1 cellular context compared by ENCODE assay signal in the genomic region with DNA sequence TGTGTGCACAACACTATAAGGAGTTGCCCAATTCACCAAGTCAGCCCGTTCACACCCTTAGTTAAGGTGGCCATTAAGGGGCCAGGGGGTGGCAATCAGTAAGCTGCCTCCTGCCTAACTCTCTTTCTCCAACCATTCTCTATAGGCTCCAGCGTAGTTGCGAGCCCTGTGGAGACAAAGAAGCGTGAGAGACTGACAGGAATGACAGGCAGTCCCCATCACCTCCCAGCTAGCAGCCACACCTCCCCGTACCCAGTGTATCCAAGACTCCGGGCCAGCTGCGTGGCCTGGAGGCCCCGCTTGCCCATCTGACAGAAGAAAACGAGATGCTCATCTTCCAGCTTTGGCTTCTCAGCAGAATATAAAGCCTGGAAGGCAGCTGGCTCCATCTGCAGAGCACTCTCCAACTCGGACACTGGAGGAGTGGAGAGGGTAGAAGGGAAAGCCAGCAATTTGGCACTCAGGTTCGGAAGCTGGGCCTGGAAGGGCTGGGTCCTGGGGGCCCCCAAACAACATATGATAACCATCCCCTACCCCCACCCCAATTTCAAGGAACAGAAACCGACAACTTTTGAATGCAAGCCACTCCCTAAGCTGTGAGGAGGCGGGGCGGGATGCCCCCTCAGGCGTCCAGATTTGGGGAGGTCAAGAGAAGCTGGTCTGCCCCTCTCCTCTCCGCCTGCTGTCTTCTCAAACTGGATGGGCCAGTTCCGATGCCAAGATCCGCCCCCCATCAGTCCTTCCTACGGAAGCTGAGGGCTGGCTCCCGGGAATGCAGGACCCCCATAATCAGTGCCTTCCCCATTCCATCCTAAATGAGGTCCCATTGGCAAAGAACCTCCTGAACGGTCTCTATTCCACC.
TF ChIP-seq lines count a peak whose summit lies in the region.

No MANE protein-coding gene starts in this region.

TF ChIP-seq in HCT116, 20 proteins besides CTCF, POLR2A, EP300 and RAD21 (continued from another document):
- TF ChIP-seq, protein P1, sequence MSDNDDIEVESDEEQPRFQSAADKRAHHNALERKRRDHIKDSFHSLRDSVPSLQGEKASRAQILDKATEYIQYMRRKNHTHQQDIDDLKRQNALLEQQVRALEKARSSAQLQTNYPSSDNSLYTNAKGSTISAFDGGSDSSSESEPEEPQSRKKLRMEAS (IDR thresholded peaks at IDR 0.05) = no peak
- TF ChIP-seq CEBPB (IDR thresholded peaks at IDR 0.05; ENCODE audit: low read depth) (no peak), SIN3A (IDR thresholded peaks at IDR 0.05; ENCODE audit: low read depth) (no peak), ELF1 (IDR thresholded peaks at IDR 0.05; ENCODE audit: borderline replicate concordance, low read depth) (no peak)
- TF ChIP-seq, protein P2, sequence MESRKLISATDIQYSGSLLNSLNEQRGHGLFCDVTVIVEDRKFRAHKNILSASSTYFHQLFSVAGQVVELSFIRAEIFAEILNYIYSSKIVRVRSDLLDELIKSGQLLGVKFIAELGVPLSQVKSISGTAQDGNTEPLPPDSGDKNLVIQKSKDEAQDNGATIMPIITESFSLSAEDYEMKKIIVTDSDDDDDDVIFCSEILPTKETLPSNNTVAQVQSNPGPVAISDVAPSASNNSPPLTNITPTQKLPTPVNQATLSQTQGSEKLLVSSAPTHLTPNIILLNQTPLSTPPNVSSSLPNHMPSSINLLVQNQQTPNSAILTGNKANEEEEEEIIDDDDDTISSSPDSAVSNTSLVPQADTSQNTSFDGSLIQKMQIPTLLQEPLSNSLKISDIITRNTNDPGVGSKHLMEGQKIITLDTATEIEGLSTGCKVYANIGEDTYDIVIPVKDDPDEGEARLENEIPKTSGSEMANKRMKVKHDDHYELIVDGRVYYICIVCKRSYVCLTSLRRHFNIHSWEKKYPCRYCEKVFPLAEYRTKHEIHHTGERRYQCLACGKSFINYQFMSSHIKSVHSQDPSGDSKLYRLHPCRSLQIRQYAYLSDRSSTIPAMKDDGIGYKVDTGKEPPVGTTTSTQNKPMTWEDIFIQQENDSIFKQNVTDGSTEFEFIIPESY (IDR thresholded peaks at IDR 0.05; ENCODE audit: extremely low read depth, insufficient replicate concordance, low read length) = no peak
